Comparison of ENCODE assay signal across 29 cellular contexts in genomic region chr3:70658779-70659310, GRCh38.
"Had no signal": no experiment of that assay in that cellular context is flagged by ENCODE, and none has a peak within 500 bp of the region (broad histone marks: within the 10 kb centered on the region; RNA-seq: fewer than 3 reads in every experiment).

No MANE protein-coding gene starts in this region.

- H3K27me3 ChIP-seq: brain microvascular endothelial cell had no signal

- H3K27ac ChIP-seq: brain microvascular endothelial cell, PC-9, WERI-Rb-1 had no signal

- H2AFZ ChIP-seq: PC-9 had no signal

- H3K4me2 ChIP-seq: PC-9 had no signal

- FAIRE-seq: RCC 7860 had no signal

- H3K36me3 ChIP-seq: brain microvascular endothelial cell, WERI-Rb-1 had no signal

- DNase-seq: activated CD4-positive, alpha-beta T cell treated with anti-CD3 and anti-CD28 coated beads for 1 hour; activated CD4-positive, alpha-beta T cell treated with anti-CD3 and anti-CD28 coated beads for 48 hours; activated CD4-positive, alpha-beta T cell treated with anti-CD3 and anti-CD28 coated beads, Interleukin-2, amount 50 U/mL, for 48 hours; activated CD4-positive, CD25-positive, alpha-beta regulatory T cell; activated CD8-positive, alpha-beta memory T cell treated with anti-CD3 and anti-CD28 coated beads, Interleukin-2, amount 50 U/mL, for 48 hours; activated effector memory CD4-positive, alpha-beta T cell treated with Interleukin-2 at 50 U/mL for 16 hours; activated naive CD4-positive, alpha-beta T cell treated with anti-CD3 and anti-CD28 coated beads, Interleukin-2, amount 10 ng/mL, durations not matched to agents 7 days and 5 days; activated naive CD8-positive, alpha-beta T cell treated with anti-CD3 and anti-CD28 coated beads, Interleukin-2, amount 50 U/mL, for 24 hours; activated T-cell treated with anti-CD3 and anti-CD28 coated beads, Interleukin-2, amount 50 U/mL, for 48 hours; anterior cingulate cortex; brain microvascular endothelial cell; central memory CD4-positive, alpha-beta T cell; Kasumi-1; NCI-H1092 treated with DMSO at 0.1 percent for 48 hours; NCI-H1417; NCI-H146; NCI-H187; NCI-H2029 treated with DMSO at 0.1 percent for 48 hours; NCI-H2107; NCI-H2171; NCI-H510A; NCI-H526; NCI-H748 treated with DMSO at 0.1 percent for 48 hours; PC-9; Right ventricle myocardium superior; SW 1271; T1000; WERI-Rb-1 had no signal

- H3K4me3 ChIP-seq: PC-9 had no signal
